In the genomic region with DNA sequence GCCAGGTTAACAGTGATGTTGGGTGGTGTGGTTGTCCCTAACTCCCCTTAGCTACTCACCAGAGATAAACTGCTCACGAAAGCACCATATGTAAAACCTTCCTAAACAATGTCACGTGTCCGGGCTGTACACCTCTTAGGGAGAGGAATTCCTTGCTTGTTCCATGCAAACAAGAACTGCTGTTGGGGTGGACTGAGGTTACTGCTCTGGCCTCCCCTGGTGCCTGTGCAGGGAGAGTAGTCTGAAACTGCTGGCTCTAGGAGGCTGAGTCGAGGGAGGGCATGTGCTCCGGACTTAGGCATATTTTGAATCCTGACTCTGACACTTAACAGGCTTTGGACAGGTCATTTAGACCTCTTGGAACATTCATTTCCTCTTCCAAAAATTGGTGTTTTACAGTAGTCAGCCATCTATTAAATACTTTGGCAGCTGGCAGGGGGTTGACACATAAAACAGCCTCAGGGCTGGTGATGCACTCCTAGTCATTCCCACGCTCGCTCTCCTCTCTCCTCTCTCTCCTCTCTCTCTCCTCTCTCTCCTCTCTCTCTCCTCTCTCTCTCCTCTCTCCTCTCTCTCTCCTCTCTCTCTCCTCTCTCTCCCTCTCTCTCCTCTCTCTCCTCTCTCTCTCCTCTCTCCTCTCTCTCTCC, we compare ENCODE assay signal across 18 cellular contexts. TPM values are rescaled to one million over a fixed set of nuclear protein-coding genes. Genes with fewer than 3 reads are reported as not detected.
DNase-seq lines count a peak whose midpoint lies in the region; ATAC-seq, FAIRE-seq and TF ChIP-seq lines count a peak whose summit lies in the region.
"Had no signal": no experiment of that assay in that cellular context is flagged by ENCODE, and none has a peak within 500 bp of the region (broad histone marks: within the 10 kb centered on the region; RNA-seq: fewer than 3 reads in every experiment).

No MANE protein-coding gene starts in this region.

- peak overlapping the region; percentile 3 for H3K27ac Mint-ChIP-seq in activated CD8-positive, alpha-beta T cell treated with anti-CD3 and anti-CD28 coated beads, Interleukin-2, amount 10 ng/mL, durations not matched to agents 7 days and 5 days
- no peak overlapping the region for H3K27ac Mint-ChIP-seq in activated CD8-positive, alpha-beta T cell treated with anti-CD3 and anti-CD28 coated beads for 36 hours

- CTCF ChIA-PET in activated CD8-positive, alpha-beta T cell treated with anti-CD3 and anti-CD28 coated beads, Interleukin-2, amount 10 ng/mL, durations not matched to agents 7 days and 5 days (lab: Charles Lee): no interaction called here
- CTCF ChIA-PET in activated CD8-positive, alpha-beta T cell treated with anti-CD3 and anti-CD28 coated beads for 36 hours (lab: Charles Lee): no interaction called here

- peak overlapping the region in 3 of 4 donors; percentile 66 to 69 (median 67) for H3K27ac ChIP-seq in gastrocnemius medialis
- H3K27ac ChIP-seq: body of pancreas, parathyroid adenoma, testis had no signal

- no peak overlapping the region for H3K4me3 ChIP-seq in gastrocnemius medialis
- H3K4me3 ChIP-seq: body of pancreas, mucosa of descending colon, testis had no signal

- no peak for DNase-seq in activated CD8-positive, alpha-beta T cell treated with anti-CD3 and anti-CD28 coated beads, Interleukin-2, amount 10 ng/mL, durations not matched to agents 7 days and 5 days
- DNase-seq in activated CD8-positive, alpha-beta T cell treated with anti-CD3 and anti-CD28 coated beads for 36 hours: no peak
- DNase-seq in RCC 7860 (ENCODE audit: low spot score): peak; percentile 22
- no peak for DNase-seq in gastrocnemius medialis
- no peak for DNase-seq in NCI-H1436 (lab: John Stamatoyannopoulos, UW)
- DNase-seq: activated CD4-positive, alpha-beta T cell treated with anti-CD3 and anti-CD28 coated beads, Interleukin-2, amount 50 U/mL, for 48 hours; body of pancreas; glutamatergic neuron; islet precursor cell; mucosa of descending colon; NCI-H1105 treated with DMSO at 0.1 percent for 48 hours; testis had no signal

- POLR2A ChIA-PET in activated CD8-positive, alpha-beta T cell treated with anti-CD3 and anti-CD28 coated beads, Interleukin-2, amount 10 ng/mL, durations not matched to agents 7 days and 5 days (lab: Charles Lee): no interaction called here
- POLR2A ChIA-PET in activated CD8-positive, alpha-beta T cell treated with anti-CD3 and anti-CD28 coated beads for 36 hours (lab: Charles Lee): no interaction called here

- H3K9me3 ChIP-seq in gastrocnemius medialis: no peaks in the 10 kb centered on the region
- H3K9me3 ChIP-seq: body of pancreas, mucosa of descending colon, testis had no signal

- intact Hi-C loops in activated CD8-positive, alpha-beta T cell treated with anti-CD3 and anti-CD28 coated beads for 36 hours (cut with micrococcal nuclease): no loop called here
- intact Hi-C loops in gastrocnemius medialis (cut with DNase I; ENCODE audit: low total_unique reads): no loop called here

- H3K9me3 Mint-ChIP-seq in activated CD8-positive, alpha-beta T cell treated with anti-CD3 and anti-CD28 coated beads, Interleukin-2, amount 10 ng/mL, durations not matched to agents 7 days and 5 days (ENCODE audit: insufficient read depth): no peaks in the 10 kb centered on the region
- no peaks in the 10 kb centered on the region for H3K9me3 Mint-ChIP-seq in activated CD8-positive, alpha-beta T cell treated with anti-CD3 and anti-CD28 coated beads for 36 hours

- peaks cover 31% of the 10 kb centered on the region for H3K4me1 Mint-ChIP-seq in activated CD8-positive, alpha-beta T cell treated with anti-CD3 and anti-CD28 coated beads, Interleukin-2, amount 10 ng/mL, durations not matched to agents 7 days and 5 days (ENCODE audit: low read depth)
- peaks cover 9% of the 10 kb centered on the region for H3K4me1 Mint-ChIP-seq in activated CD8-positive, alpha-beta T cell treated with anti-CD3 and anti-CD28 coated beads for 36 hours (ENCODE audit: low read depth)

- ATAC-seq in activated CD8-positive, alpha-beta T cell treated with anti-CD3 and anti-CD28 coated beads, Interleukin-2, amount 10 ng/mL, durations not matched to agents 7 days and 5 days: no peak
- no peak for ATAC-seq in activated CD8-positive, alpha-beta T cell treated with anti-CD3 and anti-CD28 coated beads for 36 hours
- peak; percentile 81 for ATAC-seq in esophagus mucosa
- no peak for ATAC-seq in gastrocnemius medialis
- no peak for ATAC-seq in HG03460 (IDR thresholded peaks at IDR 0.05; ENCODE audit: unreplicated experiment)
- ATAC-seq in GM18520 (IDR thresholded peaks at IDR 0.05; ENCODE audit: unreplicated experiment): no peak
- ATAC-seq: body of pancreas, mucosa of descending colon had no signal

- H3K36me3 Mint-ChIP-seq in activated CD8-positive, alpha-beta T cell treated with anti-CD3 and anti-CD28 coated beads, Interleukin-2, amount 10 ng/mL, durations not matched to agents 7 days and 5 days (ENCODE audit: low read depth): peaks cover 5% of the 10 kb centered on the region
- H3K36me3 Mint-ChIP-seq in activated CD8-positive, alpha-beta T cell treated with anti-CD3 and anti-CD28 coated beads for 36 hours (ENCODE audit: low read depth): no peaks in the 10 kb centered on the region

- H3K27me3 Mint-ChIP-seq in activated CD8-positive, alpha-beta T cell treated with anti-CD3 and anti-CD28 coated beads, Interleukin-2, amount 10 ng/mL, durations not matched to agents 7 days and 5 days (ENCODE audit: low read depth): no peaks in the 10 kb centered on the region
- peaks cover 6% of the 10 kb centered on the region for H3K27me3 Mint-ChIP-seq in activated CD8-positive, alpha-beta T cell treated with anti-CD3 and anti-CD28 coated beads for 36 hours

- TF ChIP-seq POLR2A in gastrocnemius medialis (IDR thresholded peaks at IDR 0.05): no peak

- H3K36me3 ChIP-seq in gastrocnemius medialis: peaks cover 0 to 30% of the 10 kb centered on the region in 2 donors

- no peaks in the 10 kb centered on the region for H3K27me3 ChIP-seq in gastrocnemius medialis
- H3K27me3 ChIP-seq: body of pancreas, testis had no signal

- no peak overlapping the region for H3K4me3 Mint-ChIP-seq in activated CD8-positive, alpha-beta T cell treated with anti-CD3 and anti-CD28 coated beads, Interleukin-2, amount 10 ng/mL, durations not matched to agents 7 days and 5 days
- no peak overlapping the region for H3K4me3 Mint-ChIP-seq in activated CD8-positive, alpha-beta T cell treated with anti-CD3 and anti-CD28 coated beads for 36 hours

- in situ Hi-C loops in gastrocnemius medialis (cut with MboI; ENCODE audit: low sequenced_read_pairs in 4 of 4): no loop called here

- FAIRE-seq in RCC 7860 (lab: Jason Lieb, UNC): no peak

- no peak for TF ChIP-seq CTCF in activated CD8-positive, alpha-beta T cell treated with anti-CD3 and anti-CD28 coated beads for 36 hours (IDR thresholded peaks at IDR 0.05)
- TF ChIP-seq CTCF in gastrocnemius medialis (IDR thresholded peaks at IDR 0.05 in 4 of 5, conservative IDR thresholded peaks at IDR 0.05 in 1 of 5): peak in 1 of 5 experiments; percentile 24

- peaks cover 25 to 27% of the 10 kb centered on the region in 2 donors for H3K4me1 ChIP-seq in gastrocnemius medialis
- H3K4me1 ChIP-seq: parathyroid adenoma had no signal

RNA-seq across cellular contexts. Expression of gene THNSL2, which starts 10.6 kb away (rescaled TPM):
- total RNA-seq in activated CD8-positive, alpha-beta T cell treated with anti-CD3 and anti-CD28 coated beads, Interleukin-2, amount 10 ng/mL, durations not matched to agents 7 days and 5 days: not detected
- total RNA-seq in activated CD8-positive, alpha-beta T cell treated with anti-CD3 and anti-CD28 coated beads for 36 hours: under 1 TPM in 1 of 2 experiments, not detected in 1; 0.38 TPM
- total RNA-seq in esophagus mucosa (6.5 TPM), gastrocnemius medialis (10 to 100 TPM; 11.4 to 77.4 (median 47.1) TPM)

RNA-seq across cellular contexts. Expression of gene FABP1, which starts 52.9 kb away (rescaled TPM):
- total RNA-seq in activated CD8-positive, alpha-beta T cell treated with anti-CD3 and anti-CD28 coated beads, Interleukin-2, amount 10 ng/mL, durations not matched to agents 7 days and 5 days: not detected
- total RNA-seq in activated CD8-positive, alpha-beta T cell treated with anti-CD3 and anti-CD28 coated beads for 36 hours: not detected
- total RNA-seq in esophagus mucosa (not detected), gastrocnemius medialis (10 to 100 TPM in 1 of 4 donors, 1 to 10 TPM in 2, under 1 TPM in 1; 0.41 to 11.6 (median 5.2) TPM)
- total RNA-seq: body of pancreas; NCI-H460; T-helper 2 cell treated with Interferon-gamma antibody and Interleukin-4, amounts not matched to agents 100 ng/mL and 5 ng/mL, for 36 hours had no signal
